In the genomic region with DNA sequence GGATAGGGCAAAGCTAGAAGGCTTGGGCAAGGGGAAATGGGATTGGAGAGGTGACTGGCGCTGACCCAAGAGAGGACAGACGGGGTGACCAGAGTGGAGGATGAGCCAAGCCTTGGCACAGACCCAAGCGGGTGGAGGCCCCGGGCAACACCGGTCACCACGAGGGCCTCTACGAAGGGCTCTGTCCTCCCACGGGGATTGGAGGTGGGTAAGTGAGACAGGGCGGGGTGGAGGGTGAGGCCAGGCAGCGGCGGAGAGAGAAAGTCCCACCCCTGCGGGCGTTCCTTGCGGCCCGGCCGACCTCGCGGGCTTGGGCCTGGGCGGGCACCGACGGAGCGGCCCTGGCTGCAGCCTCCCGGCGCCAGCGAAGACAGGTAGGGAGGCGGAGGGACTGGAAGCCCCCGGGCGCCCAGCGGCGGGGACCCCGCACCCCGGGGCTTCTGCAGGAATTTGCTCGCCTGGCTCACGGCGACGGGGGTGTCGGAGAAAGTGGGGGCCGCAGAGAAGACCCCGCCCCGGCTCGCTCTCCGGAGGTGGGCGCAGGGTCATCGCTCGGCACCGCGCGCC, we compare ENCODE assay signal across 8 cellular contexts. TPM values are rescaled to one million over a fixed set of nuclear protein-coding genes. Genes with fewer than 3 reads are reported as not detected.
A peak's percentile ranks its signal among the peaks of the same experiment; 100 is the strongest.
DNase-seq lines count a peak whose midpoint lies in the region; ATAC-seq, FAIRE-seq and TF ChIP-seq lines count a peak whose summit lies in the region.

A gene with protein sequence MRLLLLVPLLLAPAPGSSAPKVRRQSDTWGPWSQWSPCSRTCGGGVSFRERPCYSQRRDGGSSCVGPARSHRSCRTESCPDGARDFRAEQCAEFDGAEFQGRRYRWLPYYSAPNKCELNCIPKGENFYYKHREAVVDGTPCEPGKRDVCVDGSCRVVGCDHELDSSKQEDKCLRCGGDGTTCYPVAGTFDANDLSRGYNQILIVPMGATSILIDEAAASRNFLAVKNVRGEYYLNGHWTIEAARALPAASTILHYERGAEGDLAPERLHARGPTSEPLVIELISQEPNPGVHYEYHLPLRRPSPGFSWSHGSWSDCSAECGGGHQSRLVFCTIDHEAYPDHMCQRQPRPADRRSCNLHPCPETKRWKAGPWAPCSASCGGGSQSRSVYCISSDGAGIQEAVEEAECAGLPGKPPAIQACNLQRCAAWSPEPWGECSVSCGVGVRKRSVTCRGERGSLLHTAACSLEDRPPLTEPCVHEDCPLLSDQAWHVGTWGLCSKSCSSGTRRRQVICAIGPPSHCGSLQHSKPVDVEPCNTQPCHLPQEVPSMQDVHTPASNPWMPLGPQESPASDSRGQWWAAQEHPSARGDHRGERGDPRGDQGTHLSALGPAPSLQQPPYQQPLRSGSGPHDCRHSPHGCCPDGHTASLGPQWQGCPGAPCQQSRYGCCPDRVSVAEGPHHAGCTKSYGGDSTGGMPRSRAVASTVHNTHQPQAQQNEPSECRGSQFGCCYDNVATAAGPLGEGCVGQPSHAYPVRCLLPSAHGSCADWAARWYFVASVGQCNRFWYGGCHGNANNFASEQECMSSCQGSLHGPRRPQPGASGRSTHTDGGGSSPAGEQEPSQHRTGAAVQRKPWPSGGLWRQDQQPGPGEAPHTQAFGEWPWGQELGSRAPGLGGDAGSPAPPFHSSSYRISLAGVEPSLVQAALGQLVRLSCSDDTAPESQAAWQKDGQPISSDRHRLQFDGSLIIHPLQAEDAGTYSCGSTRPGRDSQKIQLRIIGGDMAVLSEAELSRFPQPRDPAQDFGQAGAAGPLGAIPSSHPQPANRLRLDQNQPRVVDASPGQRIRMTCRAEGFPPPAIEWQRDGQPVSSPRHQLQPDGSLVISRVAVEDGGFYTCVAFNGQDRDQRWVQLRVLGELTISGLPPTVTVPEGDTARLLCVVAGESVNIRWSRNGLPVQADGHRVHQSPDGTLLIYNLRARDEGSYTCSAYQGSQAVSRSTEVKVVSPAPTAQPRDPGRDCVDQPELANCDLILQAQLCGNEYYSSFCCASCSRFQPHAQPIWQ (plus strand): TSS at position 288 of the 567 bp plus-strand sequence. CDS start 2,273 bp downstream, outside the sequence.

- WGBS in right lobe of liver (ENCODE audit: insufficient coverage, low coverage, low lambda C conversion rate, missing lambda C conversion rate), result 10% methylated on average over 6 of the region's 48 CpGs

- intact Hi-C loops in right lobe of liver (cut with DNase I), result no loop called here

- peak; percentile 42 to 63 (median 54) for ATAC-seq in right lobe of liver
- no peak for ATAC-seq in thoracic aorta (ENCODE audit: insufficient number of reproducible peaks, low FRiP score, low read depth)
- ATAC-seq in HG03521 (IDR thresholded peaks at IDR 0.05; ENCODE audit: unreplicated experiment), result no peak
- no peak for ATAC-seq in HG03095 (IDR thresholded peaks at IDR 0.05; ENCODE audit: unreplicated experiment)

- no peaks in the 10 kb centered on the region for H3K9me3 ChIP-seq in DOHH2 (ENCODE audit: control insufficient read depth, insufficient read depth, low read length)
- H3K9me3 ChIP-seq in right lobe of liver, result no peaks in the 10 kb centered on the region
- no peaks in the 10 kb centered on the region for H3K9me3 ChIP-seq in thoracic aorta

- no peak for TF ChIP-seq CTCF in DOHH2 (IDR thresholded peaks at IDR 0.05; ENCODE audit: low read depth, low read length, poor library complexity, severe bottlenecking)
- no peak for TF ChIP-seq CTCF in bronchial epithelial cell (IDR thresholded peaks at IDR 0.05; ENCODE audit: insufficient read depth, low read length, severe bottlenecking)
- TF ChIP-seq CTCF in right lobe of liver (IDR thresholded peaks at IDR 0.05), result no peak
- TF ChIP-seq CTCF in thoracic aorta (IDR thresholded peaks at IDR 0.05), result no peak

- H3K27me3 ChIP-seq in DOHH2 (ENCODE audit: control insufficient read depth, low read length) (peaks cover 86% of the 10 kb centered on the region), bronchial epithelial cell (ENCODE audit: control insufficient read depth, insufficient read depth, low read length) (peaks cover 14% of the 10 kb centered on the region), right lobe of liver (peaks cover 0 to 5% of the 10 kb centered on the region in 2 donors), thoracic aorta (replicated peaks; ENCODE audit: insufficient read depth) (no peaks in the 10 kb centered on the region)

- H3K27ac ChIP-seq in DOHH2 (ENCODE audit: low read depth, low read length) (no peak within 1 kb of the TSS), right lobe of liver (no peak within 1 kb of the TSS), thoracic aorta (no peak within 1 kb of the TSS)

- no peak for FAIRE-seq in bronchial epithelial cell (lab: Jason Lieb, UNC)

- H3K4me3 ChIP-seq in DOHH2 (ENCODE audit: low read length), result peak within 1 kb of the TSS; percentile 43
- peak within 1 kb of the TSS; percentile 35 for H3K4me3 ChIP-seq in bronchial epithelial cell (ENCODE audit: low read depth, low read length)
- H3K4me3 ChIP-seq in right lobe of liver, result peak within 1 kb of the TSS; percentile 27 to 43 (median 31)
- peak within 1 kb of the TSS; percentile 74 for H3K4me3 ChIP-seq in thoracic aorta

- H3F3A ChIP-seq in DOHH2 (ENCODE audit: control insufficient read depth, insufficient read depth), result no peaks in the 10 kb centered on the region

- H3K9me2 ChIP-seq in DOHH2 (replicated peaks; ENCODE audit: control insufficient read depth, low read length), result no peaks in the 10 kb centered on the region

- peak within 1 kb of the TSS; percentile 51 for H3K4me2 ChIP-seq in DOHH2 (ENCODE audit: low read length)

- DNase-seq in LoVo (ENCODE audit: low spot score) (peak; percentile 49), bronchial epithelial cell (ENCODE audit: low read depth) (no peak), right lobe of liver (peak; percentile 61 to 66 (median 63)), thoracic aorta (ENCODE audit: low spot score) (no peak), NCI-H146 (lab: John Stamatoyannopoulos, UW) (no peak)

- no peaks in the 10 kb centered on the region for H4K20me1 ChIP-seq in DOHH2 (ENCODE audit: control insufficient read depth, insufficient read depth, low read depth, low read length)

- peaks cover 41% of the 10 kb centered on the region for H3K4me1 ChIP-seq in DOHH2 (ENCODE audit: control insufficient read depth, low read length)
- H3K4me1 ChIP-seq in right lobe of liver, result peaks cover 0 to 21% (median 0%) of the 10 kb centered on the region in 4 donors
- H3K4me1 ChIP-seq in thoracic aorta (ENCODE audit: control insufficient read depth in 1 of 2, low read depth in 2 of 2), result peaks cover 26 to 32% of the 10 kb centered on the region in 2 donors

- TF ChIP-seq POLR2A in right lobe of liver (IDR thresholded peaks at IDR 0.05), result no peak

- no peaks in the 10 kb centered on the region for H3K36me3 ChIP-seq in DOHH2 (ENCODE audit: control insufficient read depth, low read length)
- no peaks in the 10 kb centered on the region for H3K36me3 ChIP-seq in bronchial epithelial cell (ENCODE audit: control insufficient read depth, insufficient read depth, low read length)
- no peaks in the 10 kb centered on the region for H3K36me3 ChIP-seq in right lobe of liver
- H3K36me3 ChIP-seq in thoracic aorta, result no peaks in the 10 kb centered on the region

- no peaks in the 10 kb centered on the region for H3K79me2 ChIP-seq in DOHH2 (ENCODE audit: control insufficient read depth, low read length)

RNA-seq across cellular contexts. Expression of the gene that starts here (rescaled TPM):
- total RNA-seq in bronchial epithelial cell (3.4 and 6.0 TPM in 2 replicates), right lobe of liver (1 to 10 TPM in 4 of 6 experiments, under 1 TPM in 2; 0.86 to 3.2 (median 1.2) TPM), thoracic aorta (10 to 100 TPM; 10.0 to 10.2 TPM)

Comparison
In these comparisons a context has a peak if more than half of its experiments do, and no peak if none do; other contexts are left out.
1. DNase-seq: peak in LoVo (single experiment) and right lobe of liver (3 of 3); none in bronchial epithelial cell (single experiment), thoracic aorta (single experiment) and NCI-H146 (single experiment).
2. ATAC-seq: peak in right lobe of liver (4 of 4); none in thoracic aorta (single experiment), HG03521 (single experiment) and HG03095 (single experiment).
3. Peak in every context shown above with its lines, with median percentiles within 50 percentile points of each other: H3K4me3 ChIP-seq.